ENCODE assay signal across 8 cellular contexts in genomic region chr15:91841861-91842260, GRCh38. TPM values are rescaled to one million over a fixed set of nuclear protein-coding genes. Genes with fewer than 3 reads are reported as not detected.
"Had no signal": no experiment of that assay in that cellular context is flagged by ENCODE, and none has a peak within 500 bp of the region (broad histone marks: within the 10 kb centered on the region; RNA-seq: fewer than 3 reads in every experiment).

No MANE protein-coding gene starts in this region.

- FAIRE-seq: HepG2, HTR-8/SVneo had no signal

- H3K4me2 ChIP-seq: KMS-11 had no signal

- ATAC-seq: HepG2 had no signal

- H3K36me3 Mint-ChIP-seq: IgD-negative memory B cell had no signal

- H3K4me1 Mint-ChIP-seq: IgD-negative memory B cell had no signal

- DNase-seq: IMR-90, KBM-7, KG1 had no signal

- H3K9ac ChIP-seq: KMS-11 had no signal

- H3K4me3 Mint-ChIP-seq: IgD-negative memory B cell had no signal

- H3K27ac ChIP-seq: HL-60, KMS-11 had no signal

- H3K27ac Mint-ChIP-seq: IgD-negative memory B cell had no signal

RNA-seq across cellular contexts. Expression of gene SLCO3A1, which starts 11.6 kb away (rescaled TPM):
- polyA plus RNA-seq: HepG2 had no signal
